Comparison of ENCODE assay signal across 8 cellular contexts in the genomic region with DNA sequence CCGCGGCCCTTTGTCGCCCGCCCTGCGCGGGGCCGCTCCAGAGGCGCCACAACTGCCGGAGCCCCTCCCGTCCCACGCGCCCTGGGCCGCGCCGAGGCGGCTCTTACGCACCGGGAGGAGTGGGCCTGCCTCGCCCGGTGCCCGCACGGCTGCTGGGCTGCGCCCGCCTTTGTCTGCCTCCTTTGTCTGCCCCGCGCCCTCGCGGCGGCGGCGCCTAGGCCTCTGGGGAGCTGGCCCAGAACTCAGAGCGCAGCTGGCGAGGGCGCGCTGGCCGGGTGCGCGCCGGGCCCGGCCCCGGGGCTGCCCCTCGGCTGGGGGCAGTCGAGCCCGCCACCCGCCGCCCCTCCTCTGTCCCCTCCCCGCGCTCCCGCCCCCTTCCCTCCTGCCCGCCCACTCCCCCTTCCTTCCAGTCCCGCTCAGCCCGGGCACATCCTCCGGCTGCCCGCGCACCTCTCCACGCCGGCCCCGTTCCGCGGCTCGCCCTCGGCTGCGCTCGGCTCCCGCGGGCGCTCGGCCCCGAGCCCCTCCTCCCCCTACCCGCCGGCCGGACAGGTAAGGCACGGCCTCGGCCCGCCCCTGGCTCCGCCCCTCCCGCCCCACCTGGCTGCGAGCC. TPM values are rescaled to one million over a fixed set of nuclear protein-coding genes. Genes with fewer than 3 reads are reported as not detected.
DNase-seq lines count a peak whose midpoint lies in the region; ATAC-seq lines count a peak whose summit lies in the region.

A gene with protein sequence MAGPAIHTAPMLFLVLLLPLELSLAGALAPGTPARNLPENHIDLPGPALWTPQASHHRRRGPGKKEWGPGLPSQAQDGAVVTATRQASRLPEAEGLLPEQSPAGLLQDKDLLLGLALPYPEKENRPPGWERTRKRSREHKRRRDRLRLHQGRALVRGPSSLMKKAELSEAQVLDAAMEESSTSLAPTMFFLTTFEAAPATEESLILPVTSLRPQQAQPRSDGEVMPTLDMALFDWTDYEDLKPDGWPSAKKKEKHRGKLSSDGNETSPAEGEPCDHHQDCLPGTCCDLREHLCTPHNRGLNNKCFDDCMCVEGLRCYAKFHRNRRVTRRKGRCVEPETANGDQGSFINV (plus strand): TSS at position 409 of the 613 bp plus-strand sequence. CDS start 14,549 bp downstream, outside the sequence.

- H3K56ac ChIP-seq in mesendoderm (ENCODE audit: low read length), result peak within 1 kb of the TSS; percentile 96

- no peak for ATAC-seq in activated naive CD8-positive, alpha-beta T cell treated with anti-CD3 and anti-CD28 coated beads, Interleukin-2, amount 50 U/mL, for 24 hours
- ATAC-seq in GM21786 (IDR thresholded peaks at IDR 0.05; ENCODE audit: unreplicated experiment) (no peak), GM18870 (IDR thresholded peaks at IDR 0.05; ENCODE audit: unreplicated experiment) (no peak), HG03342 (IDR thresholded peaks at IDR 0.05; ENCODE audit: unreplicated experiment) (no peak)

- H3K23ac ChIP-seq in mesendoderm (ENCODE audit: low read length), result peak within 1 kb of the TSS; percentile 56

- H4K8ac ChIP-seq in mesendoderm (ENCODE audit: low read depth, low read length), result no peak within 1 kb of the TSS

- H3K9ac ChIP-seq in BLaER1, result peak within 1 kb of the TSS; percentile 100
- H3K9ac ChIP-seq in mesendoderm (ENCODE audit: low read length), result peak within 1 kb of the TSS; percentile 93

- H3K4me1 ChIP-seq in BLaER1 (peaks cover 82% of the 10 kb centered on the region), mesendoderm (ENCODE audit: control insufficient read depth, low read depth, low read length) (peaks cover 3% of the 10 kb centered on the region)

- H3K9me3 ChIP-seq in BLaER1 (no peaks in the 10 kb centered on the region), KOPT-K1 (ENCODE audit: insufficient read depth, low read length, poor library complexity, severe bottlenecking) (no peaks in the 10 kb centered on the region)

- peaks cover 24% of the 10 kb centered on the region for H3K4me1 Mint-ChIP-seq in activated naive CD8-positive, alpha-beta T cell treated with anti-CD3 and anti-CD28 coated beads, Interleukin-2, amount 50 U/mL, for 24 hours

- DNase-seq in activated naive CD8-positive, alpha-beta T cell treated with anti-CD3 and anti-CD28 coated beads, Interleukin-2, amount 50 U/mL, for 24 hours, result no peak
- peak; percentile 66 for DNase-seq in mesendoderm
- no peak for DNase-seq in AG08396 (ENCODE audit: low spot score)

- no CpG with 5 or more reads among the region's 78 CpGs for WGBS in mesendoderm (ENCODE audit: extremely low coverage, insufficient coverage, low lambda C conversion rate)

- peaks cover 13% of the 10 kb centered on the region for H3K79me2 ChIP-seq in mesendoderm (ENCODE audit: control insufficient read depth, insufficient read depth, low read length)

- peak within 1 kb of the TSS; percentile 95 for H3K4me2 ChIP-seq in BLaER1
- peak within 1 kb of the TSS; percentile 64 for H3K4me2 ChIP-seq in mesendoderm (ENCODE audit: low read length)

- H3K18ac ChIP-seq in mesendoderm (ENCODE audit: low read length), result peak within 1 kb of the TSS; percentile 45

- no peaks in the 10 kb centered on the region for H3K79me1 ChIP-seq in mesendoderm (ENCODE audit: low read length)

- no peaks in the 10 kb centered on the region for H3K9me3 Mint-ChIP-seq in activated naive CD8-positive, alpha-beta T cell treated with anti-CD3 and anti-CD28 coated beads, Interleukin-2, amount 50 U/mL, for 24 hours

- H2BK15ac ChIP-seq in mesendoderm (replicated peaks; ENCODE audit: low read depth), result no peak within 1 kb of the TSS

- H4K5ac ChIP-seq in mesendoderm (ENCODE audit: low read length), result no peak within 1 kb of the TSS

- no peak within 1 kb of the TSS for H3K27ac Mint-ChIP-seq in activated naive CD8-positive, alpha-beta T cell treated with anti-CD3 and anti-CD28 coated beads, Interleukin-2, amount 50 U/mL, for 24 hours

- peak within 1 kb of the TSS; percentile 100 for H3K27ac ChIP-seq in BLaER1
- H3K27ac ChIP-seq in KOPT-K1 (ENCODE audit: low read depth, low read length, poor library complexity, severe bottlenecking), result peak within 1 kb of the TSS; percentile 52
- H3K27ac ChIP-seq in mesendoderm (ENCODE audit: low read depth, low read length), result peak within 1 kb of the TSS; percentile 27

- peaks cover 42% of the 10 kb centered on the region for H3K27me3 Mint-ChIP-seq in activated naive CD8-positive, alpha-beta T cell treated with anti-CD3 and anti-CD28 coated beads, Interleukin-2, amount 50 U/mL, for 24 hours

- peak within 1 kb of the TSS; percentile 63 for H3K4me3 Mint-ChIP-seq in activated naive CD8-positive, alpha-beta T cell treated with anti-CD3 and anti-CD28 coated beads, Interleukin-2, amount 50 U/mL, for 24 hours

- peaks cover 44% of the 10 kb centered on the region for H4K20me1 ChIP-seq in BLaER1

- peak within 1 kb of the TSS; percentile 59 for H2BK5ac ChIP-seq in mesendoderm (ENCODE audit: low read length)

- peak within 1 kb of the TSS; percentile 8 for H2BK120ac ChIP-seq in mesendoderm (ENCODE audit: low read depth, low read length)

- peak within 1 kb of the TSS; percentile 94 for H3K4me3 ChIP-seq in BLaER1
- H3K4me3 ChIP-seq in mesendoderm (ENCODE audit: low read length), result peak within 1 kb of the TSS; percentile 77

- H3K4ac ChIP-seq in mesendoderm (ENCODE audit: low read depth, low read length), result peak within 1 kb of the TSS; percentile 73

- H3K36me3 Mint-ChIP-seq in activated naive CD8-positive, alpha-beta T cell treated with anti-CD3 and anti-CD28 coated beads, Interleukin-2, amount 50 U/mL, for 24 hours (ENCODE audit: low read depth), result no peaks in the 10 kb centered on the region

- H3K27me3 ChIP-seq in BLaER1 (no peaks in the 10 kb centered on the region), mesendoderm (ENCODE audit: insufficient read depth, low read length, poor library complexity) (no peaks in the 10 kb centered on the region)

- H3K36me3 ChIP-seq in BLaER1 (peaks cover 22% of the 10 kb centered on the region), KOPT-K1 (ENCODE audit: insufficient read depth, low read length) (no peaks in the 10 kb centered on the region), mesendoderm (ENCODE audit: control insufficient read depth, insufficient read depth, low read length) (no peaks in the 10 kb centered on the region)

- H2AK5ac ChIP-seq in mesendoderm (ENCODE audit: low read length), result no peak within 1 kb of the TSS

RNA-seq across cellular contexts. Expression of the gene that starts here (rescaled TPM):
- polyA plus RNA-seq in mesendoderm (2013, experiment 1 of 2), result 5.6 TPM
- polyA plus RNA-seq in mesendoderm (2013, experiment 2 of 2), result 5.8 TPM

Comparison
In these comparisons a context has a peak if more than half of its experiments do, and no peak if none do; other contexts are left out.
1. H3K27ac ChIP-seq: peak in every context shown above with its lines; median percentile 100 in BLaER1; 52 in KOPT-K1; 27 in mesendoderm.